ENCODE assay signal across 16 cellular contexts in the genomic region with DNA sequence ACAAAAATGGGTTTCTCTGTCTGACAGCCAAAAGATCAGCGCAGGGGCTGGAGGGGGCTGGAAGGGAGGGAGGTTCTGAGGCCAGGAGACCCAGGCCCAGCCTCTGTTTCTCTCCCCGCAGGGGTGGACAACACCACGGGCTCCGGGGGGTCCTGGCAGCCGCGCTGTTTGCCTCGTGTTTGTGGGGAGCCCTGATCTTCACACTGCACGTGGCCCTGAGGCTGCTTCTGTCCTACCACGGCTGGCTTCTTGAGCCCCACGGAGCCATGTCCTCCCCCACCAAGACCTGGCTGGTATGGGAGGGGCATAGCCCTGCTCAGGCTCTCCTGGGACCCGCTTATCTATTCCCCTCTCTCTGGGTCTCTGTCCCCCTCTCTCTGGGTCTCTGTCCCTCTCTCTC.
"Had no signal": no experiment of that assay in that cellular context is flagged by ENCODE, and none has a peak within 500 bp of the region (broad histone marks: within the 10 kb centered on the region; RNA-seq: fewer than 3 reads in every experiment).

No MANE protein-coding gene starts in this region.

- ATAC-seq: T-helper 17 cell had no signal

- H3K27ac ChIP-seq: ascending aorta, breast epithelium, esophagus squamous epithelium, parathyroid adenoma, tibial nerve, vagina had no signal

- H3K36me3 Mint-ChIP-seq: activated naive CD4-positive, alpha-beta T cell treated with anti-CD3 and anti-CD28 coated beads, Interleukin-2, amount 50 U/mL, for 24 hours; stimulated activated naive B cell treated with anti-CD40 and anti-IgM and Interleukin-4, amounts not matched to agents 10 μg/mL and 1 μg/mL and 100 μg/mL, for 72 hours had no signal

- H3K9me3 Mint-ChIP-seq: activated naive CD4-positive, alpha-beta T cell treated with anti-CD3 and anti-CD28 coated beads, Interleukin-2, amount 50 U/mL, for 24 hours; activated T-cell treated with anti-CD3 and anti-CD28 coated beads, Interleukin-2, amount 50 U/mL, for 24 hours; stimulated activated naive B cell treated with anti-CD40 and anti-IgM and Interleukin-4, amounts not matched to agents 10 μg/mL and 1 μg/mL and 100 μg/mL, for 72 hours had no signal

- H3K27me3 Mint-ChIP-seq: activated naive CD4-positive, alpha-beta T cell treated with anti-CD3 and anti-CD28 coated beads, Interleukin-2, amount 50 U/mL, for 24 hours; activated T-cell treated with anti-CD3 and anti-CD28 coated beads, Interleukin-2, amount 50 U/mL, for 24 hours; T-helper 17 cell had no signal

- H3K4me1 Mint-ChIP-seq: activated naive CD4-positive, alpha-beta T cell treated with anti-CD3 and anti-CD28 coated beads, Interleukin-2, amount 50 U/mL, for 24 hours; stimulated activated naive B cell treated with anti-CD40 and anti-IgM and Interleukin-4, amounts not matched to agents 10 μg/mL and 1 μg/mL and 100 μg/mL, for 72 hours; T-helper 17 cell had no signal

- H3K4me1 ChIP-seq: ascending aorta, breast epithelium, esophagus squamous epithelium, parathyroid adenoma, tibial nerve, vagina had no signal

- H3K4me3 ChIP-seq: ascending aorta, breast epithelium, esophagus squamous epithelium, tibial nerve, vagina had no signal

- H3K4me3 Mint-ChIP-seq: activated naive CD4-positive, alpha-beta T cell treated with anti-CD3 and anti-CD28 coated beads, Interleukin-2, amount 50 U/mL, for 24 hours; activated T-cell treated with anti-CD3 and anti-CD28 coated beads, Interleukin-2, amount 50 U/mL, for 24 hours; stimulated activated naive B cell treated with anti-CD40 and anti-IgM and Interleukin-4, amounts not matched to agents 10 μg/mL and 1 μg/mL and 100 μg/mL, for 72 hours; T-helper 17 cell had no signal

- H3K27me3 ChIP-seq: ascending aorta, breast epithelium, vagina had no signal

- DNase-seq: activated CD4-positive, alpha-beta T cell treated with anti-CD3 and anti-CD28 coated beads, Interleukin-2, amount 50 U/mL, for 1 hour; activated effector memory CD4-positive, alpha-beta T cell treated with Interleukin-2 at 50 U/mL for 16 hours; activated T-cell treated with anti-CD3 and anti-CD28 coated beads, Interleukin-2, amount 50 U/mL, for 24 hours; cerebellar nuclear complex; effector CD8-positive, alpha-beta T cell; esophagus squamous epithelium; hippocampal formation; stimulated activated naive B cell treated with anti-CD40 and anti-IgM and Interleukin-4, amounts not matched to agents 10 μg/mL and 1 μg/mL and 100 μg/mL, for 72 hours; substantia nigra; T-helper 17 cell had no signal

- H3K27ac Mint-ChIP-seq: activated naive CD4-positive, alpha-beta T cell treated with anti-CD3 and anti-CD28 coated beads, Interleukin-2, amount 50 U/mL, for 24 hours; activated T-cell treated with anti-CD3 and anti-CD28 coated beads, Interleukin-2, amount 50 U/mL, for 24 hours; stimulated activated naive B cell treated with anti-CD40 and anti-IgM and Interleukin-4, amounts not matched to agents 10 μg/mL and 1 μg/mL and 100 μg/mL, for 72 hours; T-helper 17 cell had no signal

- H3K9me3 ChIP-seq: ascending aorta, breast epithelium, esophagus squamous epithelium, tibial nerve, vagina had no signal

- H3K36me3 ChIP-seq: ascending aorta, breast epithelium, esophagus squamous epithelium, tibial nerve, vagina had no signal
